In the genomic region with DNA sequence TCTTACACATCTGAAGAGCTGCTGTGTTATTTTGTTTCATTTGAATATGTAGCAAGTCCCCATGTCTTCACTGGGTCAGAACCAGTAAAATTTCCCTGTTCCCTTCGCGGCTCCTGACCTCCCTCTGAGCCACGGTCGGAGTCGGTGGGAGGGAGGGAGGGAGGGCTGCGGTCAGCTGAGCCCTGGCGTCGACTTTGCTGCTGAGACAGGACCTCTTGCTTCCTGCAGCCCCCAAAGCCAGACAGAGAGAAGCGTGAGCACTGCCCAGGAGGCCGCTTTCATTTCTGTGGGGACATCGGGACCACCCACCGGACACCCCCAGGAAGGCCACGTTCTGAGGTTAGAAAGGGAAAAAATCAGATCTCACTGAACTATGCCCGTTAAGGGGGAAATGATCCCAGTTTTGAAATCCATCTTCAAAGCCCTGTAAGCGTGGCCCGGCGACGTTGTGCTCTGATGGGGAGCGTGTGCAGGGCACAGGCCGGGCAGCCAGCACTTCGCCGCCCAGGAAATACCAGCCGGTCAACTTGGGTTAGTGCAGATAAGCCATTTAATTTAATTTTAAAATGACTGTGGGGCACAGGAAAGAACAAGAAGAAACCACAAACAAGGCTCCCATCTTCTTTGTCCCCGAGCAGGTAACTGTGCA, we compare ENCODE assay signal across 1 cellular context.
TF ChIP-seq lines count a peak whose summit lies in the region.

No MANE protein-coding gene starts in this region.

TF ChIP-seq in GM23338, 12 proteins besides CTCF, POLR2A, EP300 and RAD21 (continued from another document):
- TF ChIP-seq, protein P1, sequence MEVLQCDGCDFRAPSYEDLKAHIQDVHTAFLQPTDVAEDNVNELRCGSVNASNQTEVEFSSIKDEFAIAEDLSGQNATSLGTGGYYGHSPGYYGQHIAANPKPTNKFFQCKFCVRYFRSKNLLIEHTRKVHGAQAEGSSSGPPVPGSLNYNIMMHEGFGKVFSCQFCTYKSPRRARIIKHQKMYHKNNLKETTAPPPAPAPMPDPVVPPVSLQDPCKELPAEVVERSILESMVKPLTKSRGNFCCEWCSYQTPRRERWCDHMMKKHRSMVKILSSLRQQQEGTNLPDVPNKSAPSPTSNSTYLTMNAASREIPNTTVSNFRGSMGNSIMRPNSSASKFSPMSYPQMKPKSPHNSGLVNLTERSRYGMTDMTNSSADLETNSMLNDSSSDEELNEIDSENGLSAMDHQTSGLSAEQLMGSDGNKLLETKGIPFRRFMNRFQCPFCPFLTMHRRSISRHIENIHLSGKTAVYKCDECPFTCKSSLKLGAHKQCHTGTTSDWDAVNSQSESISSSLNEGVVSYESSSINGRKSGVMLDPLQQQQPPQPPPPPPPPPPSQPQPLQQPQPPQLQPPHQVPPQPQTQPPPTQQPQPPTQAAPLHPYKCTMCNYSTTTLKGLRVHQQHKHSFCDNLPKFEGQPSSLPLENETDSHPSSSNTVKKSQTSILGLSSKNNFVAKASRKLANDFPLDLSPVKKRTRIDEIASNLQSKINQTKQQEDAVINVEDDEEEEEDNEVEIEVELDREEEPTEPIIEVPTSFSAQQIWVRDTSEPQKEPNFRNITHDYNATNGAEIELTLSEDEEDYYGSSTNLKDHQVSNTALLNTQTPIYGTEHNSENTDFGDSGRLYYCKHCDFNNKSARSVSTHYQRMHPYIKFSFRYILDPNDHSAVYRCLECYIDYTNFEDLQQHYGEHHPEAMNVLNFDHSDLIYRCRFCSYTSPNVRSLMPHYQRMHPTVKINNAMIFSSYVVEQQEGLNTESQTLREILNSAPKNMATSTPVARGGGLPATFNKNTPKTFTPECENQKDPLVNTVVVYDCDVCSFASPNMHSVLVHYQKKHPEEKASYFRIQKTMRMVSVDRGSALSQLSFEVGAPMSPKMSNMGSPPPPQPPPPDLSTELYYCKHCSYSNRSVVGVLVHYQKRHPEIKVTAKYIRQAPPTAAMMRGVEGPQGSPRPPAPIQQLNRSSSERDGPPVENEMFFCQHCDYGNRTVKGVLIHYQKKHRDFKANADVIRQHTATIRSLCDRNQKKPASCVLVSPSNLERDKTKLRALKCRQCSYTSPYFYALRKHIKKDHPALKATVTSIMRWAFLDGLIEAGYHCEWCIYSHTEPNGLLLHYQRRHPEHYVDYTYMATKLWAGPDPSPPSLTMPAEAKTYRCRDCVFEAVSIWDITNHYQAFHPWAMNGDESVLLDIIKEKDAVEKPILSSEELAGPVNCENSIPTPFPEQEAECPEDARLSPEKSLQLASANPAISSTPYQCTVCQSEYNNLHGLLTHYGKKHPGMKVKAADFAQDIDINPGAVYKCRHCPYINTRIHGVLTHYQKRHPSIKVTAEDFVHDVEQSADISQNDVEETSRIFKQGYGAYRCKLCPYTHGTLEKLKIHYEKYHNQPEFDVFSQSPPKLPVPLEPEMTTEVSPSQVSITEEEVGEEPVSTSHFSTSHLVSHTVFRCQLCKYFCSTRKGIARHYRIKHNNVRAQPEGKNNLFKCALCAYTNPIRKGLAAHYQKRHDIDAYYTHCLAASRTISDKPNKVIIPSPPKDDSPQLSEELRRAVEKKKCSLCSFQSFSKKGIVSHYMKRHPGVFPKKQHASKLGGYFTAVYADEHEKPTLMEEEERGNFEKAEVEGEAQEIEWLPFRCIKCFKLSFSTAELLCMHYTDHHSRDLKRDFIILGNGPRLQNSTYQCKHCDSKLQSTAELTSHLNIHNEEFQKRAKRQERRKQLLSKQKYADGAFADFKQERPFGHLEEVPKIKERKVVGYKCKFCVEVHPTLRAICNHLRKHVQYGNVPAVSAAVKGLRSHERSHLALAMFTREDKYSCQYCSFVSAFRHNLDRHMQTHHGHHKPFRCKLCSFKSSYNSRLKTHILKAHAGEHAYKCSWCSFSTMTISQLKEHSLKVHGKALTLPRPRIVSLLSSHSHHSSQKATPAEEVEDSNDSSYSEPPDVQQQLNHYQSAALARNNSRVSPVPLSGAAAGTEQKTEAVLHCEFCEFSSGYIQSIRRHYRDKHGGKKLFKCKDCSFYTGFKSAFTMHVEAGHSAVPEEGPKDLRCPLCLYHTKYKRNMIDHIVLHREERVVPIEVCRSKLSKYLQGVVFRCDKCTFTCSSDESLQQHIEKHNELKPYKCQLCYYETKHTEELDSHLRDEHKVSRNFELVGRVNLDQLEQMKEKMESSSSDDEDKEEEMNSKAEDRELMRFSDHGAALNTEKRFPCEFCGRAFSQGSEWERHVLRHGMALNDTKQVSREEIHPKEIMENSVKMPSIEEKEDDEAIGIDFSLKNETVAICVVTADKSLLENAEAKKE (CRISPR knock-in tag; IDR thresholded peaks at IDR 0.05): no peak
